Comparison of ENCODE assay signal across 1 cellular context in genomic region chr13:48037346-48038173, GRCh38.
A peak's percentile ranks its signal among the peaks of the same experiment; 100 is the strongest.
TF ChIP-seq lines count a peak whose summit lies in the region.

TSS of gene NUDT15 (plus strand) at chr13:48037726. CDS start at chr13:48037747, 21 bp downstream.

TF ChIP-seq in K562, 482 proteins besides CTCF, POLR2A, EP300 and RAD21 (continued from another document and continues in another):
- peak; percentile 75; the same call in 1 of the 2 replicates for TF ChIP-seq ETS1 (conservative IDR thresholded peaks at IDR 0.05; ENCODE audit: control insufficient read depth, low read depth, low read length)
- TF ChIP-seq MLLT1 (IDR thresholded peaks at IDR 0.05): 0 out of 4 replicates have a peak, but pooled peaks of 1 of the 2 experiments have one; percentile 62
- TF ChIP-seq ZFX (CRISPR knock-in tag; IDR thresholded peaks at IDR 0.05): peak; percentile 53
- TF ChIP-seq POLR2B (IDR thresholded peaks at IDR 0.05; ENCODE audit: low read depth, partially characterized antibody): peak; percentile 96
- TF ChIP-seq SMC3 (conservative IDR thresholded peaks at IDR 0.05; ENCODE audit: insufficient read depth, low read depth, low read length): 0 out of 2 replicates have a peak, but pooled peaks have one; percentile 17
- peak; percentile 92 to 94 for TF ChIP-seq NRF1 (conservative IDR thresholded peaks at IDR 0.05 in 1 of 2, IDR thresholded peaks at IDR 0.05 in 1 of 2)
- TF ChIP-seq ZNF609 (CRISPR knock-in tag; IDR thresholded peaks at IDR 0.05; ENCODE audit: borderline replicate concordance): 0 out of 2 replicates have a peak, but pooled peaks have one; percentile 74
- 0 out of 2 replicates have a peak, but pooled peaks have one; percentile 61 for TF ChIP-seq ZNF12 (CRISPR knock-in tag; IDR thresholded peaks at IDR 0.05)
- no peak; the same call in 1 of the 2 replicates for TF ChIP-seq ZBTB1 (CRISPR knock-in tag; IDR thresholded peaks at IDR 0.05; ENCODE audit: borderline replicate concordance, low read depth)
- TF ChIP-seq FOXK1 (CRISPR knock-in tag; IDR thresholded peaks at IDR 0.05; ENCODE audit: borderline replicate concordance): no peak
- TF ChIP-seq MNT (conservative IDR thresholded peaks at IDR 0.05): peak; percentile 74 to 88
- TF ChIP-seq HDAC2 (IDR thresholded peaks at IDR 0.05): peak; percentile 57; the same call in 1 of the 2 replicates
- no peak for TF ChIP-seq HIVEP1 (CRISPR knock-in tag; IDR thresholded peaks at IDR 0.05)
- no peak for TF ChIP-seq ZKSCAN8 (CRISPR knock-in tag; IDR thresholded peaks at IDR 0.05)
- peak; percentile 71 for TF ChIP-seq ETV1 (tag; conservative IDR thresholded peaks at IDR 0.05; ENCODE audit: low read depth)
- no peak for TF ChIP-seq ZNF263 (CRISPR knock-in tag; IDR thresholded peaks at IDR 0.05; ENCODE audit: borderline replicate concordance)
- peak; percentile 76; the same call in 1 of the 2 replicates for TF ChIP-seq AFF4 (CRISPR knock-in tag; IDR thresholded peaks at IDR 0.05)
- peak; percentile 89 for TF ChIP-seq XRCC5 (IDR thresholded peaks at IDR 0.05; ENCODE audit: low read depth, low read length)
- TF ChIP-seq SREBF2 (CRISPR knock-in tag; IDR thresholded peaks at IDR 0.05): no peak
- TF ChIP-seq CBX3 (IDR thresholded peaks at IDR 0.05; ENCODE audit: borderline replicate concordance in 1 of 2, low read length in 2 of 2): peak in 1 of 2 experiments; percentile 85; a peak in 1 of 3 replicates
- peak in 1 of 2 experiments; percentile 96; a peak in 2 of 4 replicates for TF ChIP-seq HDAC1 (IDR thresholded peaks at IDR 0.05)
- TF ChIP-seq GABPA (tag; conservative IDR thresholded peaks at IDR 0.05; ENCODE audit: low read depth): peak; percentile 92
- peak; percentile 54; the same call in 1 of the 2 replicates for TF ChIP-seq CBFB (CRISPR knock-in tag; IDR thresholded peaks at IDR 0.05)
- peak; percentile 70 for TF ChIP-seq KAT2B (IDR thresholded peaks at IDR 0.05; ENCODE audit: low read depth, low read length)
- TF ChIP-seq MYBL2 (IDR thresholded peaks at IDR 0.05; ENCODE audit: low read depth): no peak; the same call in 1 of the 2 replicates
- no peak for TF ChIP-seq MYBL2 (CRISPR knock-in tag; IDR thresholded peaks at IDR 0.05; ENCODE audit: borderline replicate concordance)
- peak; percentile 36; the same call in 1 of the 2 replicates for TF ChIP-seq PKNOX1 (IDR thresholded peaks at IDR 0.05)
- TF ChIP-seq TGIF2 (CRISPR knock-in tag; IDR thresholded peaks at IDR 0.05): no peak; the same call in 1 of the 2 replicates
- TF ChIP-seq RREB1 (CRISPR knock-in tag; IDR thresholded peaks at IDR 0.05): no peak
- no peak for TF ChIP-seq CHCHD3 (CRISPR knock-in tag; IDR thresholded peaks at IDR 0.05)
- peak; percentile 81 for TF ChIP-seq ATF7 (IDR thresholded peaks at IDR 0.05)
- TF ChIP-seq KDM1A (IDR thresholded peaks at IDR 0.05): peak; percentile 75 to 80
- peak; percentile 42; the same call in 1 of the 2 replicates for TF ChIP-seq ZNF589 (CRISPR knock-in tag; IDR thresholded peaks at IDR 0.05; ENCODE audit: low read depth)
- TF ChIP-seq RB1 (IDR thresholded peaks at IDR 0.05; ENCODE audit: low read depth): peak; percentile 73
- 0 out of 2 replicates have a peak, but pooled peaks have one; percentile 23 for TF ChIP-seq ZKSCAN1 (IDR thresholded peaks at IDR 0.05; ENCODE audit: low read depth, low read length)
- TF ChIP-seq NR2C2 (CRISPR knock-in tag; IDR thresholded peaks at IDR 0.05): peak; percentile 66
- TF ChIP-seq NR2C2 (tag; IDR thresholded peaks at IDR 0.05): peak; percentile 95
- TF ChIP-seq ELF4 (CRISPR knock-in tag; IDR thresholded peaks at IDR 0.05): peak; percentile 9; the same call in 1 of the 2 replicates
- no peak for TF ChIP-seq TAL1 (IDR thresholded peaks at IDR 0.05)
- peak; percentile 27; the same call in 1 of the 2 replicates for TF ChIP-seq SMARCE1 (IDR thresholded peaks at IDR 0.05)
- peak; percentile 81 for TF ChIP-seq EGR1 (conservative IDR thresholded peaks at IDR 0.05)
